In the genomic region with DNA sequence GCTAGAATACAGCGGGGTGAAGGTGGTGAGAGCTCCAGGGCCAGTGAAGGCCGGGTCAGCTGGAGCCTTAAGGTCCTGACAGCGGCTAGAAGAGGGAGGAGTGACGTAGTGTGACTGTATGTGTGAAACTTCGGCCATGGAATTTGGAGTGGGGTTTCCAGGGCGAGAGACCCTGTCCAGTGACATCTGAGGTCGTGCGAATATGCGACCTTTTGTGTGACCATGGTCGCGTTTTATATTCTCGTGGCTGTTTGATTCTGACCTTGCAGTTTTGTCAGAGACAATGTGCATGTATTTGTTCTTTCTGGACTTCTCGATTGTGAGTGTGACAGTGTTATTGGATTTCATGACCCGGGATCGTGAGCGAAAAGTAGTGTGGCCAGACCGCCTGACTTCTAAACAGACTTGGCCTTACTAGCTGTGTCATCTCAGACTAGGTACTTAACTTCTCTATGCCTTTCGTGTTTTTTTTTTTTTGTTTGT, we compare ENCODE assay signal across 1 cellular context.
TF ChIP-seq lines count a peak whose summit lies in the region.

No MANE protein-coding gene starts in this region.

TF ChIP-seq in K562, 482 proteins besides CTCF, POLR2A, EP300 and RAD21 (continued from another document):
- TF ChIP-seq NEUROD1 (IDR thresholded peaks at IDR 0.05; ENCODE audit: borderline replicate concordance, low read depth, low read length, partially characterized antibody) (no peak), BCOR (IDR thresholded peaks at IDR 0.05) (no peak), NFIC (IDR thresholded peaks at IDR 0.05) (no peak), ZNF134 (CRISPR knock-in tag; conservative IDR thresholded peaks at IDR 0.05) (no peak), HIVEP1 (CRISPR knock-in tag; IDR thresholded peaks at IDR 0.05) (no peak), NR3C1 (CRISPR knock-in tag; IDR thresholded peaks at IDR 0.05) (no peak)
